Comparison of ENCODE assay signal across 24 cellular contexts in genomic region chr6:40334496-40334895, GRCh38.
"Had no signal": no experiment of that assay in that cellular context is flagged by ENCODE, and none has a peak within 500 bp of the region (broad histone marks: within the 10 kb centered on the region; RNA-seq: fewer than 3 reads in every experiment).

No MANE protein-coding gene starts in this region.

- H3K27ac Mint-ChIP-seq: activated CD4-positive, alpha-beta T cell treated with anti-CD3 and anti-CD28 coated beads, Interleukin-2, amount 10 ng/mL, durations not matched to agents 7 days and 5 days; activated CD8-positive, alpha-beta memory T cell treated with anti-CD3 and anti-CD28 coated beads, Interleukin-2, amount 10 ng/mL, durations not matched to agents 7 days and 5 days; activated CD8-positive, alpha-beta T cell treated with anti-CD3 and anti-CD28 coated beads for 36 hours; activated naive CD4-positive, alpha-beta T cell treated with anti-CD3 and anti-CD28 coated beads, Interleukin-2, amount 50 U/mL, for 24 hours; activated T-helper 1 cell treated with anti-CD3 and anti-CD28 coated beads, Interleukin-12 subunit alpha, Interleukin-12 subunit beta, Interleukin-2, Interleukin-4 antibody, amounts not matched to agents 30 ng/mL and 10 ng/mL and 1 ng/mL, durations not matched to agents 14 hours and 24 hours and 36 hours; nephron; T-helper 17 cell had no signal

- H3K4me1 Mint-ChIP-seq: activated CD8-positive, alpha-beta memory T cell treated with anti-CD3 and anti-CD28 coated beads, Interleukin-2, amount 10 ng/mL, durations not matched to agents 7 days and 5 days; stimulated activated naive CD8-positive, alpha-beta T cell treated with anti-CD3 and anti-CD28 coated beads, Interleukin-15, amount 100 ng/mL, for 72 hours had no signal

- H3K27ac ChIP-seq: body of pancreas, foreskin keratinocyte, suprapubic skin, tibial nerve had no signal

- H3K9me3 Mint-ChIP-seq: activated CD4-positive, alpha-beta T cell treated with anti-CD3 and anti-CD28 coated beads, Interleukin-2, amount 10 ng/mL, durations not matched to agents 7 days and 5 days; activated CD8-positive, alpha-beta T cell treated with anti-CD3 and anti-CD28 coated beads for 36 hours; activated naive CD4-positive, alpha-beta T cell treated with anti-CD3 and anti-CD28 coated beads, Interleukin-2, amount 50 U/mL, for 24 hours; activated T-helper 1 cell treated with anti-CD3 and anti-CD28 coated beads, Interleukin-12 subunit alpha, Interleukin-12 subunit beta, Interleukin-2, Interleukin-4 antibody, amounts not matched to agents 30 ng/mL and 10 ng/mL and 1 ng/mL, durations not matched to agents 14 hours and 24 hours and 36 hours; nephron; stimulated activated naive CD8-positive, alpha-beta T cell treated with anti-CD3 and anti-CD28 coated beads, Interleukin-15, amount 100 ng/mL, for 72 hours had no signal

- ATAC-seq: activated CD4-positive, CD25-positive, alpha-beta regulatory T cell treated with anti-CD3 and anti-CD28 coated beads, Interleukin-2, amount 50 U/mL, for 24 hours; activated CD8-positive, alpha-beta memory T cell treated with anti-CD3 and anti-CD28 coated beads, Interleukin-2, amount 10 ng/mL, durations not matched to agents 7 days and 5 days; activated CD8-positive, alpha-beta T cell treated with anti-CD3 and anti-CD28 coated beads for 36 hours; body of pancreas; foreskin keratinocyte; left ventricle myocardium superior; sciatic nerve; stimulated activated naive CD8-positive, alpha-beta T cell treated with anti-CD3 and anti-CD28 coated beads, Interleukin-15, amount 100 ng/mL, for 72 hours; T-helper 17 cell had no signal

- H3K27me3 ChIP-seq: body of pancreas had no signal

- H3K4me1 ChIP-seq: body of pancreas, foreskin keratinocyte, suprapubic skin had no signal

- H3K27me3 Mint-ChIP-seq: activated CD8-positive, alpha-beta T cell treated with anti-CD3 and anti-CD28 coated beads for 36 hours had no signal

- DNase-seq: activated CD4-positive, alpha-beta T cell treated with anti-CD3 and anti-CD28 coated beads, Interleukin-2, amount 10 ng/mL, durations not matched to agents 7 days and 5 days; activated CD8-positive, alpha-beta memory T cell treated with anti-CD3 and anti-CD28 coated beads, Interleukin-2, amount 10 ng/mL, durations not matched to agents 7 days and 5 days; activated CD8-positive, alpha-beta T cell treated with anti-CD3 and anti-CD28 coated beads for 36 hours; activated gamma-delta T cell; anterior cingulate cortex; body of pancreas; effector CD4-positive, alpha-beta T cell; erythroblast; foreskin keratinocyte; left ventricle myocardium superior; mammary epithelial cell; occipital lobe; small intestine; stimulated activated CD4-positive, alpha-beta T cell treated with anti-CD3 and anti-CD28 coated beads, Interleukin-15, amount 100 ng/mL, for 24 hours; stimulated activated CD4-positive, alpha-beta T cell treated with anti-CD3 and anti-CD28 coated beads, Interleukin-2, amount 100 ng/mL, for 48 hours; stimulated activated naive CD8-positive, alpha-beta T cell treated with anti-CD3 and anti-CD28 coated beads, Interleukin-15, amount 100 ng/mL, for 72 hours; T-helper 17 cell had no signal

- H3K4me3 Mint-ChIP-seq: activated CD4-positive, alpha-beta T cell treated with anti-CD3 and anti-CD28 coated beads, Interleukin-2, amount 10 ng/mL, durations not matched to agents 7 days and 5 days; activated CD8-positive, alpha-beta memory T cell treated with anti-CD3 and anti-CD28 coated beads, Interleukin-2, amount 10 ng/mL, durations not matched to agents 7 days and 5 days; activated CD8-positive, alpha-beta T cell treated with anti-CD3 and anti-CD28 coated beads for 36 hours; activated naive CD4-positive, alpha-beta T cell treated with anti-CD3 and anti-CD28 coated beads, Interleukin-2, amount 50 U/mL, for 24 hours; activated T-helper 1 cell treated with anti-CD3 and anti-CD28 coated beads, Interleukin-12 subunit alpha, Interleukin-12 subunit beta, Interleukin-2, Interleukin-4 antibody, amounts not matched to agents 30 ng/mL and 10 ng/mL and 1 ng/mL, durations not matched to agents 14 hours and 24 hours and 36 hours; nephron; stimulated activated naive CD8-positive, alpha-beta T cell treated with anti-CD3 and anti-CD28 coated beads, Interleukin-15, amount 100 ng/mL, for 72 hours; T-helper 17 cell had no signal

- H3K9me3 ChIP-seq: body of pancreas, suprapubic skin, tibial nerve had no signal

- H3K36me3 ChIP-seq: suprapubic skin, tibial nerve had no signal

- H3K4me3 ChIP-seq: body of pancreas, suprapubic skin, tibial nerve had no signal

- H3K36me3 Mint-ChIP-seq: activated CD8-positive, alpha-beta memory T cell treated with anti-CD3 and anti-CD28 coated beads, Interleukin-2, amount 10 ng/mL, durations not matched to agents 7 days and 5 days; activated naive CD4-positive, alpha-beta T cell treated with anti-CD3 and anti-CD28 coated beads, Interleukin-2, amount 50 U/mL, for 24 hours had no signal
